9 cellular contexts compared by ENCODE assay signal in the genomic region with DNA sequence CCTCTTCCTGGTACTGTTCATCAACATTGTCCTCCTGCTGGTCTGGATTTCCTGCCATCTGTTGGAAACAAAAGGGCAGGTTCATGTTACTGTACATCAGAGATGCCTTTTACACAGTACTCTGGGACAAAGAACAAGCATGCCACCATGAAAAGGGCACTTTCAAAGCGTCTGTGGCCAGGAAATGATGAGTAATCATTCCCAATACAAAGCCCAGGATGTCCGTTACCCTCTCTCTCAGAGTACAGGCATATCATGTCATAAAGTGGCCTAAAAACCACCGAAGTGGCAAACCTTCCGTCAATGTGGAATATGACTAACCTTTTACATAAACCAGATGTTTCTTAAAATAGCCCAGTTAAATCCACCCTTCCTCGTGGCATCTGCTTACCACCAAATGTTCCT.
DNase-seq lines count a peak whose midpoint lies in the region; ATAC-seq, FAIRE-seq and TF ChIP-seq lines count a peak whose summit lies in the region.
"Had no signal": no experiment of that assay in that cellular context is flagged by ENCODE, and none has a peak within 500 bp of the region (broad histone marks: within the 10 kb centered on the region; RNA-seq: fewer than 3 reads in every experiment).

No MANE protein-coding gene starts in this region.

- H2AFZ ChIP-seq in astrocyte (ENCODE audit: low read depth, low read length) = no peak overlapping the region

- FAIRE-seq in astrocyte (lab: Jason Lieb, UNC) = peak; percentile 76
- FAIRE-seq: G401.6 had no signal

- no peak for TF ChIP-seq POLR2A in tibial nerve (IDR thresholded peaks at IDR 0.05)

- peak overlapping the region; percentile 50 for H3K27ac ChIP-seq in astrocyte (ENCODE audit: low read depth, low read length)
- peak overlapping the region; percentile 0 for H3K27ac ChIP-seq in muscle layer of duodenum (ENCODE audit: low read length)
- H3K27ac ChIP-seq in tibial nerve = no peak overlapping the region

- 34 to 56% methylated on average over 5 of the region's 5 CpGs for WGBS in tibial nerve, 2 donors

- no peaks in the 10 kb centered on the region for H3K79me2 ChIP-seq in astrocyte (ENCODE audit: insufficient read depth, low read length)

- intact Hi-C loops in Right ventricle myocardium inferior (cut with DNase I) (no loop called here), cardiac septum (cut with DNase I) (no loop called here)

- H3K36me3 ChIP-seq in astrocyte (ENCODE audit: insufficient read depth, low read length) = peaks cover 54% of the 10 kb centered on the region
- H3K36me3 ChIP-seq in muscle layer of duodenum (ENCODE audit: control insufficient read depth in 1 of 2, insufficient read depth in 2 of 2, low read length in 2 of 2) = peaks cover 50 to 61% of the 10 kb centered on the region in 2 donors
- H3K36me3 ChIP-seq in BE2C = peaks cover 77% of the 10 kb centered on the region
- H3K36me3 ChIP-seq in tibial nerve = peaks cover 0 to 94% (median 11%) of the 10 kb centered on the region in 3 donors

- peaks cover 16% of the 10 kb centered on the region for H3K4me1 Mint-ChIP-seq in astrocyte (ENCODE audit: low read depth, unreplicated experiment)

- peak in 1 of 2 donors; percentile 34 for TF ChIP-seq EP300 in tibial nerve (IDR thresholded peaks at IDR 0.05)

- no peak for TF ChIP-seq CTCF in astrocyte (IDR thresholded peaks at IDR 0.05; ENCODE audit: insufficient read depth, low read depth, low read length)
- no peak for TF ChIP-seq CTCF in BE2C (IDR thresholded peaks at IDR 0.05; ENCODE audit: low read depth, low read length)
- no peak for TF ChIP-seq CTCF in tibial nerve (IDR thresholded peaks at IDR 0.05)

- peak; percentile 58 for ATAC-seq in Right ventricle myocardium inferior

- no peaks in the 10 kb centered on the region for H3K27me3 Mint-ChIP-seq in astrocyte (ENCODE audit: low read depth, unreplicated experiment)

- H3K36me3 Mint-ChIP-seq in astrocyte (ENCODE audit: low read depth, unreplicated experiment) = peaks cover 24% of the 10 kb centered on the region

- H3K27ac Mint-ChIP-seq in astrocyte (ENCODE audit: unreplicated experiment) = peak overlapping the region; percentile 72

- H4K20me1 ChIP-seq in astrocyte (ENCODE audit: insufficient read depth, low read length) = no peaks in the 10 kb centered on the region

- H3K4me3 ChIP-seq in astrocyte (ENCODE audit: insufficient read depth, low read depth, low read length) (no peak overlapping the region), muscle layer of duodenum (ENCODE audit: low read depth in 1 of 2, low read length in 2 of 2) (no peak overlapping the region), BE2C (ENCODE audit: low read depth, low read length) (no peak overlapping the region), tibial nerve (no peak overlapping the region)

- H3K9ac ChIP-seq in astrocyte (ENCODE audit: low read length) = peak overlapping the region; percentile 45

- no peak overlapping the region for H3K4me3 Mint-ChIP-seq in astrocyte (ENCODE audit: unreplicated experiment)

- H3K4me2 ChIP-seq in astrocyte (ENCODE audit: low read length) = peak overlapping the region; percentile 46

- H3K27me3 ChIP-seq in astrocyte (ENCODE audit: insufficient read depth, low read length) (no peaks in the 10 kb centered on the region), muscle layer of duodenum (ENCODE audit: low read depth, low read length) (no peaks in the 10 kb centered on the region), BE2C (no peaks in the 10 kb centered on the region), tibial nerve (no peaks in the 10 kb centered on the region)

- H3K9me3 ChIP-seq in astrocyte (ENCODE audit: insufficient read depth, low read depth, low read length) (no peaks in the 10 kb centered on the region), muscle layer of duodenum (ENCODE audit: control insufficient read depth in 1 of 2, low read length in 2 of 2) (no peaks in the 10 kb centered on the region), BE2C (no peaks in the 10 kb centered on the region), tibial nerve (no peaks in the 10 kb centered on the region)

- no peaks in the 10 kb centered on the region for H3K9me3 Mint-ChIP-seq in astrocyte (ENCODE audit: unreplicated experiment)

- H3K4me1 ChIP-seq in astrocyte (ENCODE audit: insufficient read depth, low read length) (peaks cover 15% of the 10 kb centered on the region), muscle layer of duodenum (ENCODE audit: control insufficient read depth in 1 of 2, insufficient read depth in 2 of 2, low read length in 2 of 2) (peaks cover 0 to 13% of the 10 kb centered on the region in 2 donors), BE2C (no peaks in the 10 kb centered on the region), tibial nerve (peaks cover 0 to 9% (median 0%) of the 10 kb centered on the region in 4 donors)

- DNase-seq in Right ventricle myocardium inferior (ENCODE audit: missing footprints) = no peak
- no peak for DNase-seq in cardiac septum (ENCODE audit: low spot score)
- DNase-seq in NCI-H2107 treated with DMSO at 0.1 percent for 48 hours (lab: John Stamatoyannopoulos, UW; ENCODE audit: unreplicated experiment) = peak; percentile 99
- peak; percentile 90 for DNase-seq in astrocyte (ENCODE audit: low read depth)
- no peak for DNase-seq in BE2C
- no peak for DNase-seq in AML-193 (lab: John Stamatoyannopoulos, UW)
- DNase-seq in tibial nerve (ENCODE audit: low spot score in 2 of 2) = no peak

Comparison
In these comparisons a context has a peak if more than half of its experiments do, and no peak if none do; other contexts are left out.
1. DNase-seq: peak in NCI-H2107 treated with DMSO at 0.1 percent for 48 hours (single experiment) and astrocyte (single experiment); none in Right ventricle myocardium inferior (single experiment), cardiac septum (single experiment), BE2C (single experiment), AML-193 (0 of 2) and tibial nerve (0 of 2).
2. H3K27ac ChIP-seq: peak in astrocyte (single experiment) and muscle layer of duodenum (single experiment); none in tibial nerve (0 of 4).